ENCODE assay signal across 8 cellular contexts in the genomic region with DNA sequence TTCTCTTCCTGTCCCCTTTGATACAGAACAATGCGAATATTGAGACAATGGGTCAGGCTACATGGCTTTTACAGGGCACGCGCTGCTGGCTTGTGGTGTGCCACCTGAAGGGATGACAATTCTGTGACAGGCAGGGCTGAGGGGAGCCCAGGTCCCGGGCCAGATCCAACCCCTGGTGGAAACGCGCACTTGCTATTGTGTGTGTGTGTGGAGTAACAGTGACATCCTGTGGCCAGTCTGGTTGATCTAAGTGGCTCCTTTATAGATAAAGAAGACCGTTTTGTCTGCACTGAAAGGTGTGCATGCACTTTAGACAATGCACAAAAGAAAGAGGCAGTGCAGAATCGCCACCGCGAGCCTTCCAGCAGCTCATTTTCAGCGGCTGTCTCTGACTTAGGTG.
A peak's percentile ranks its signal among the peaks of the same experiment; 100 is the strongest.
DNase-seq lines count a peak whose midpoint lies in the region; ATAC-seq and TF ChIP-seq lines count a peak whose summit lies in the region.

No MANE protein-coding gene starts in this region.

- H3F3A ChIP-seq in neural progenitor cell (ENCODE audit: low read depth) = peaks cover 8% of the 10 kb centered on the region

- no peak overlapping the region for H2AFZ ChIP-seq in neural progenitor cell (replicated peaks)

- H3K36me3 Mint-ChIP-seq in chondrocyte (ENCODE audit: low read depth) (no peaks in the 10 kb centered on the region), neural progenitor cell (no peaks in the 10 kb centered on the region), T-cell (no peaks in the 10 kb centered on the region)

- no peak overlapping the region for H3K4me3 ChIP-seq in NB4 (ENCODE audit: low read depth, low read length)
- H3K4me3 ChIP-seq in neural progenitor cell = no peak overlapping the region

- H3K4me1 ChIP-seq in neural progenitor cell = peaks cover 9% of the 10 kb centered on the region

- ATAC-seq in HG03378 (IDR thresholded peaks at IDR 0.05; ENCODE audit: unreplicated experiment) (no peak), T-cell (replicated peaks in 1 of 4) (no peak), HG03045 (IDR thresholded peaks at IDR 0.05; ENCODE audit: unreplicated experiment) (no peak)

- POLR2A ChIA-PET in T-cell (lab: Charles Lee) = no interaction called here

- no peak overlapping the region for H3K27ac ChIP-seq in neural progenitor cell

- TF ChIP-seq CTCF in NB4 (IDR thresholded peaks at IDR 0.05; ENCODE audit: low read depth, low read length) (no peak), chondrocyte (IDR thresholded peaks at IDR 0.05) (peak; percentile 75), neural progenitor cell (IDR thresholded peaks at IDR 0.05) (peak; percentile 54)

- no peaks in the 10 kb centered on the region for H3K79me2 ChIP-seq in neural progenitor cell (ENCODE audit: low read depth)

- TF ChIP-seq POLR2A in NB4 (IDR thresholded peaks at IDR 0.05; ENCODE audit: extremely low read depth, insufficient read length) = no peak

- H3K9me3 Mint-ChIP-seq in chondrocyte (ENCODE audit: low read depth) (no peaks in the 10 kb centered on the region), neural progenitor cell (no peaks in the 10 kb centered on the region), T-cell (no peaks in the 10 kb centered on the region)

- H3K27ac Mint-ChIP-seq in chondrocyte (ENCODE audit: unreplicated experiment) (no peak overlapping the region), neural progenitor cell (no peak overlapping the region), T-cell (no peak overlapping the region)

- H3K27me3 Mint-ChIP-seq in chondrocyte (ENCODE audit: low read depth) = peaks cover 14% of the 10 kb centered on the region
- H3K27me3 Mint-ChIP-seq in neural progenitor cell (ENCODE audit: insufficient read depth, low read depth) = peaks cover 6% of the 10 kb centered on the region
- peaks cover 2 to 10% of the 10 kb centered on the region in 2 donors for H3K27me3 Mint-ChIP-seq in T-cell

- H3K27me3 ChIP-seq in neural progenitor cell = no peaks in the 10 kb centered on the region

- H3K4me3 Mint-ChIP-seq in chondrocyte (ENCODE audit: unreplicated experiment) (no peak overlapping the region), neural progenitor cell (no peak overlapping the region), T-cell (no peak overlapping the region)

- H3K9me3 ChIP-seq in neural progenitor cell (ENCODE audit: low read depth) = no peaks in the 10 kb centered on the region

- no peak overlapping the region for H3K4me2 ChIP-seq in neural progenitor cell

- DNase-seq in NCI-H2171 treated with DMSO at 0.1 percent for 48 hours (lab: John Stamatoyannopoulos, UW) (peak; percentile 44), NCI-H2171 (lab: John Stamatoyannopoulos, UW) (no peak), NB4 (ENCODE audit: low read depth) (peak; percentile 19), chondrocyte (ENCODE audit: low spot score) (no peak), neural progenitor cell (ENCODE audit: low spot score) (peak; percentile 65), T-cell (no peak)

- no peaks in the 10 kb centered on the region for H3K36me3 ChIP-seq in neural progenitor cell

- no peak overlapping the region for H3K9ac ChIP-seq in neural progenitor cell

- CTCF ChIA-PET in T-cell (lab: Charles Lee) = interaction anchor here in 1 of 2 donors (0.6 kb wide), 1 partner anchor 96 kb away, joined by 3 read pairs; no protein-coding TSS in a partner anchor

- H3K4me1 Mint-ChIP-seq in chondrocyte (ENCODE audit: low read depth) (no peaks in the 10 kb centered on the region), neural progenitor cell (peaks cover 6% of the 10 kb centered on the region), T-cell (no peaks in the 10 kb centered on the region)

- H4K20me1 ChIP-seq in neural progenitor cell (ENCODE audit: low read depth) = no peaks in the 10 kb centered on the region

Comparison
In these comparisons a context has a peak if more than half of its experiments do, and no peak if none do; other contexts are left out.
1. DNase-seq: peak in NCI-H2171 treated with DMSO at 0.1 percent for 48 hours (single experiment), NB4 (single experiment) and neural progenitor cell (single experiment); none in NCI-H2171 (single experiment), chondrocyte (single experiment) and T-cell (0 of 34).